In the genomic region with DNA sequence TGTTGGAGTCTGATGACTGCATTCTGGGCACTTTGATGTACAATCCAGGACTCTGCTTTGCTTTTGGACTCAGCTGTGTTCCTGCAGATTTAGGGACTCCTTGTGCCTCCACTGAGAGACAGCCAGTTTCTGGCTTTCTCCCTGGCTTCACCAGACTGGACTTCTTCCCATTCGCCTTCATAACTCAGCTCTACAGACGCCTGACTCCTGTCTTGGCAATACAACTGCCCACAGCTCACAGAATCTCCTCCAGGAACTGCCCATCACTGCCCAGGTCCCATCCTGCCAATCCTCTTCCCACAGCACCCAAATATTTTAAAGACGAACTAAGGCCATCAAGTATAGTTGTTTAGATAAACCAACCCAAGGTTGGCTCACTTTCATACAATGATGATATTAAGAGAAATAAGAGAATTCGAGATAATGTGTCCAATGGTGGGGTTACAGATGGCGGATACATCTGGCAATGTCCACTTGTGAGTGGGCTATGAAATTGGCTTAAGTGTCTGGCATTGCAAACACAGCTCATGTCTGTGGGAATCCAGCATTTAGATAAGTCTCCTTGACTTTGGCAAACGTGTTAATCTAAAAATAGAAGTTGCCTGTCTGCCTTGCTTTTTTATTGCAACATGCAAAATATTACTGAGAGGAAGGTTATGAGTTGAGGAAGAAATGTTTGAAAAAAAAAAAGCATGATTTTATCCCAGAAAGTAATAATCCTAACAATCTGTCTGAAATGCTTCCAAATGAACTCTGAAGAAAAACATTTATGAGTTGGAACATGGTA, we compare ENCODE assay signal across 18 cellular contexts.
DNase-seq lines count a peak whose midpoint lies in the region; ATAC-seq, FAIRE-seq and TF ChIP-seq lines count a peak whose summit lies in the region.
"Had no signal": no experiment of that assay in that cellular context is flagged by ENCODE, and none has a peak within 500 bp of the region (broad histone marks: within the 10 kb centered on the region; RNA-seq: fewer than 3 reads in every experiment).

No MANE protein-coding gene starts in this region.

- H3K27me3 ChIP-seq in MG63 = no peaks in the 10 kb centered on the region
- no peaks in the 10 kb centered on the region for H3K27me3 ChIP-seq in uterus

- intact Hi-C loops in kidney (cut with DNase I) = no loop called here
- intact Hi-C loops in uterus (cut with DNase I; ENCODE audit: low total_unique reads) = no loop called here

- ATAC-seq in HG03439 (IDR thresholded peaks at IDR 0.05; ENCODE audit: unreplicated experiment) = no peak
- ATAC-seq: natural killer cell had no signal

- no peak for FAIRE-seq in kidney (lab: Jason Lieb, UNC)

- H3K9ac ChIP-seq in kidney (ENCODE audit: low read length in 2 of 2) = no peak overlapping the region

- H3K4me1 ChIP-seq in kidney (ENCODE audit: control insufficient read depth in 1 of 2, insufficient read depth in 1 of 2, low read depth in 1 of 2, low read length in 2 of 2) (no peaks in the 10 kb centered on the region), uterus (peaks cover 0 to 5% of the 10 kb centered on the region in 2 donors)
- H3K4me1 ChIP-seq: prostate gland had no signal

- H3K27ac ChIP-seq in kidney (ENCODE audit: low read depth in 2 of 2, low read length in 2 of 2) (peak overlapping the region; percentile 28 to 32), uterus (peak overlapping the region; percentile 57)
- H3K27ac ChIP-seq: C4-2B had no signal

- TF ChIP-seq POLR2A in uterus (IDR thresholded peaks at IDR 0.05) = no peak

- H3K36me3 ChIP-seq in MG63 = no peaks in the 10 kb centered on the region
- H3K36me3 ChIP-seq in kidney (ENCODE audit: control insufficient read depth in 1 of 2, insufficient read depth in 2 of 2, low read length in 2 of 2) = no peaks in the 10 kb centered on the region
- no peaks in the 10 kb centered on the region for H3K36me3 ChIP-seq in uterus
- H3K36me3 ChIP-seq: prostate gland had no signal

- DNase-seq in MG63 (peak; percentile 81), dedifferentiated amniotic fluid mesenchymal stem cell (ENCODE audit: extremely low spot score) (peak; percentile 93), kidney (no peak), uterus (peak in 1 of 2 donors; percentile 30), NCI-H510A treated with DMSO at 0.1 percent for 48 hours (lab: John Stamatoyannopoulos, UW) (no peak)
- DNase-seq in stimulated activated CD4-positive, alpha-beta T cell treated with anti-CD3 and anti-CD28 coated beads, Interleukin-2, amount 100 ng/mL, for 24 hours = no peak
- DNase-seq: activated gamma-delta T cell; DMS153; effector CD4-positive, alpha-beta T cell; foreskin melanocyte; mammary epithelial cell; natural killer cell; NCI-H1930; SHP77; stimulated activated CD4-positive, alpha-beta T cell treated with anti-CD3 and anti-CD28 coated beads, Interleukin-15, amount 100 ng/mL, for 24 hours had no signal

- H3K9me3 ChIP-seq in MG63 = no peaks in the 10 kb centered on the region
- H3K9me3 ChIP-seq in kidney (ENCODE audit: control insufficient read depth in 1 of 2, low read length in 2 of 2) = no peaks in the 10 kb centered on the region
- H3K9me3 ChIP-seq in uterus = no peaks in the 10 kb centered on the region
- H3K9me3 ChIP-seq: prostate gland had no signal

- H3K4me3 ChIP-seq in MG63 (no peak overlapping the region), kidney (ENCODE audit: low read length in 2 of 2) (no peak overlapping the region), uterus (no peak overlapping the region)
- H3K4me3 ChIP-seq: prostate gland had no signal

- TF ChIP-seq CTCF in kidney (IDR thresholded peaks at IDR 0.05; ENCODE audit: borderline replicate concordance, extremely low read depth, insufficient read depth) (no peak), uterus (IDR thresholded peaks at IDR 0.05) (no peak)

Comparison
In these comparisons a context has a peak if more than half of its experiments do, and no peak if none do; other contexts are left out.
1. DNase-seq: peak in MG63 (single experiment) and dedifferentiated amniotic fluid mesenchymal stem cell (single experiment); none in kidney (single experiment), stimulated activated CD4-positive, alpha-beta T cell treated with anti-CD3 and anti-CD28 coated beads, Interleukin-2, amount 100 ng/mL, for 24 hours (0 of 2) and NCI-H510A treated with DMSO at 0.1 percent for 48 hours (single experiment).